ENCODE assay signal across 8 cellular contexts in the genomic region with DNA sequence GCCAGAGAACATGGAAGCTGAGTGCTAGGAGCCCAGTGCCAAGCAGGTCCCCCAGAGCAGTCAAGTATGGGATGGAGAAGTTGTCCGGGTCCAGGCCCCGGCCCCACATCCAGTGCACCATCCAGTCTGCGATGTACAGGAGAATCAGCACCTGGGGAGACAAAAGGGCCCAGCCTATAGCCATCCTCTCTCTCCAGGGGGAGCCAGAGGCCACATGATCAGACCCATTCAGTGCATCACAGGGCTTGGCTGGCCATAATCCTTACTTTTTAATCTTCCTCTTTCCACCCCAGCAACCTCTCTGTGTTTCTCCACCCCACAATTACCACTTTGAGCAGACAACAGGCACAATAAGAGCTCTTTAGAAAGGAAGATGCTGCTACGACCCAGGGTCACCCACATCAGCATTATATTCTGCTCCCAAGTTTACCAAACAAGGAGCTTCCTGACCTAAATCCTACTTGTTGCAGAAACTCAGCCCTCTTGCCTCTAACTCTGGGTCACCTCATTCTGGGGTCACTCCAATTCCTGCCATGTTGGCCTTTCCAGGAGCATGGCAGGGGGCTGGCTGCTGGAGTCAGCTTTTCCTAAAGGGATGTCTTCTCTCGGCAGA. TPM values are rescaled to one million over a fixed set of nuclear protein-coding genes. Genes with fewer than 3 reads are reported as not detected.
DNase-seq lines count a peak whose midpoint lies in the region; ATAC-seq and TF ChIP-seq lines count a peak whose summit lies in the region.

No MANE protein-coding gene starts in this region.

- H3K27me3 ChIP-seq in DND-41 (ENCODE audit: insufficient read depth, low read length, poor library complexity) (no peaks in the 10 kb centered on the region), stomach (no peaks in the 10 kb centered on the region)

- no peak overlapping the region for H2AFZ ChIP-seq in DND-41 (ENCODE audit: low read depth, low read length)

- TF ChIP-seq CTCF in DND-41 (IDR thresholded peaks at IDR 0.05; ENCODE audit: borderline replicate concordance, extremely low read depth, low read length, poor library complexity, severe bottlenecking) (peak; percentile 84), mesothelial cell of epicardium (IDR thresholded peaks at IDR 0.05; ENCODE audit: unreplicated experiment) (peak; percentile 37), stomach (IDR thresholded peaks at IDR 0.05) (peak in 5 of 7 experiments; percentile 67 to 81 (median 73))

- H3K27ac Mint-ChIP-seq in mesothelial cell of epicardium, result no peak overlapping the region

- H3K9me3 Mint-ChIP-seq in mesothelial cell of epicardium, result no peaks in the 10 kb centered on the region

- H3K4me1 ChIP-seq in DND-41 (ENCODE audit: insufficient read depth, low read length) (no peaks in the 10 kb centered on the region), stomach (no peaks in the 10 kb centered on the region)

- H3K4me3 ChIP-seq in DND-41 (ENCODE audit: low read depth in 1 of 2, low read length in 2 of 2), result no peak overlapping the region
- no peak overlapping the region for H3K4me3 ChIP-seq in stomach

- H3K9me3 ChIP-seq in DND-41 (ENCODE audit: insufficient read depth, low read length, severe bottlenecking) (no peaks in the 10 kb centered on the region), stomach (no peaks in the 10 kb centered on the region)

- intact Hi-C loops in stomach (cut with DNase I; ENCODE audit: low total_unique reads), result loop anchor here (10.0 kb wide), 2 partner anchors 123 to 183 kb away; no protein-coding TSS in a partner anchor

- H3K4me2 ChIP-seq in DND-41 (ENCODE audit: insufficient read depth, low read length), result no peak overlapping the region

- H3K27ac ChIP-seq in DND-41 (ENCODE audit: low read length) (no peak overlapping the region), stomach (no peak overlapping the region)

- ATAC-seq in DND-41 (ENCODE audit: insufficient read depth, low read depth) (peak; percentile 97), HG02642 (IDR thresholded peaks at IDR 0.05; ENCODE audit: poor library complexity, unreplicated experiment) (peak; percentile 49), HG03196 (IDR thresholded peaks at IDR 0.05; ENCODE audit: unreplicated experiment) (no peak)

- DNase-seq in DND-41, result peak; percentile 64
- peak; percentile 70 for DNase-seq in NCI-H2227 (lab: John Stamatoyannopoulos, UW; ENCODE audit: unreplicated experiment)
- DNase-seq in activated CD4-positive, alpha-beta T cell treated with anti-CD3 and anti-CD28 coated beads for 48 hours, result peak; percentile 66
- peak; percentile 41 for DNase-seq in effector CD8-positive, alpha-beta T cell (lab: John Stamatoyannopoulos, UW)
- peak in 1 of 2 experiments; percentile 69 for DNase-seq in mesothelial cell of epicardium (ENCODE audit: low spot score in 2 of 2, unreplicated experiment in 2 of 2)
- DNase-seq in stomach, result peak; percentile 72

- H3K36me3 ChIP-seq in DND-41 (ENCODE audit: insufficient read depth, low read length) (peaks cover 67% of the 10 kb centered on the region), stomach (peaks cover 37 to 75% (median 72%) of the 10 kb centered on the region in 4 donors)

- WGBS in stomach, 5 donors, result 58 to 73% (median 63%) methylated on average over 2 to 5 of the region's 5 CpGs

- no peaks in the 10 kb centered on the region for H3K4me1 Mint-ChIP-seq in mesothelial cell of epicardium

- H3K27me3 Mint-ChIP-seq in mesothelial cell of epicardium (ENCODE audit: low read depth), result no peaks in the 10 kb centered on the region

- H3K4me3 Mint-ChIP-seq in mesothelial cell of epicardium, result no peak overlapping the region

- no peaks in the 10 kb centered on the region for H3K79me2 ChIP-seq in DND-41 (ENCODE audit: insufficient read depth, low read length)

- no peak for TF ChIP-seq POLR2A in stomach (IDR thresholded peaks at IDR 0.05)

- H3K9ac ChIP-seq in DND-41 (ENCODE audit: low read depth, low read length), result no peak overlapping the region

- peaks cover 14% of the 10 kb centered on the region for H3K36me3 Mint-ChIP-seq in mesothelial cell of epicardium

- no peak for TF ChIP-seq EP300 in stomach (IDR thresholded peaks at IDR 0.05)

- no peaks in the 10 kb centered on the region; the same call in 1 of the 2 replicates for H4K20me1 ChIP-seq in DND-41 (ENCODE audit: insufficient read depth, low read length)

RNA-seq across cellular contexts. Expression of gene RAB29, which starts 16.4 kb away (rescaled TPM):
- 8.7 to 10.4 TPM (median 8.7 TPM) in 3 replicates for total RNA-seq in mesothelial cell of epicardium
- 10 to 100 TPM in 3 of 5 donors, 1 to 10 TPM in 2; 4.7 to 38.4 (median 11.3) TPM for total RNA-seq in stomach
- polyA plus RNA-seq in stomach, result 10 to 100 TPM in 2 of 3 donors, 1 to 10 TPM in 1; 5.2 to 15.1 (median 11.8) TPM

RNA-seq across cellular contexts. Expression of gene SLC41A1, which starts 21.3 kb away (rescaled TPM):
- total RNA-seq in mesothelial cell of epicardium (18.9 to 21.5 TPM (median 19.4 TPM) in 3 replicates), stomach (10 to 100 TPM in 4 of 5 donors, 1 to 10 TPM in 1; 9.0 to 46.2 (median 24.4) TPM)
- polyA plus RNA-seq in stomach, result 10 to 100 TPM in 1 of 3 donors, 1 to 10 TPM in 2; 8.2 to 13.2 (median 9.0) TPM

RNA-seq across cellular contexts. Expression of gene NUCKS1, which starts 41.7 kb away (rescaled TPM):
- total RNA-seq in mesothelial cell of epicardium, result 280 to 304 TPM (median 289 TPM) in 3 replicates
- 100 to 1,000 TPM in 2 of 5 donors, 10 to 100 TPM in 3; 35.6 to 330 (median 59.1) TPM for total RNA-seq in stomach
- 10 to 100 TPM; 28.0 to 44.3 (median 38.8) TPM for polyA plus RNA-seq in stomach

RNA-seq across cellular contexts. Expression of gene PM20D1, which starts 58.3 kb away (rescaled TPM):
- total RNA-seq in mesothelial cell of epicardium (not detected in 3 replicates), stomach (10 to 100 TPM in 1 of 5 donors, 1 to 10 TPM in 3, not detected in 1; 1.2 to 12.3 (median 3.1) TPM)
- 1 to 10 TPM in 1 of 3 donors, under 1 TPM in 1, not detected in 1; 0.45 to 3.6 TPM for polyA plus RNA-seq in stomach
